In genomic region chr1:240691521-240692338, GRCh38 we compare ENCODE assay signal across 8 cellular contexts.
DNase-seq lines count a peak whose midpoint lies in the region; ATAC-seq and TF ChIP-seq lines count a peak whose summit lies in the region.

No MANE protein-coding gene starts in this region.

- no peak overlapping the region for H3K4me3 ChIP-seq in BLaER1
- H3K4me3 ChIP-seq in SJSA1 = no peak overlapping the region
- no peak overlapping the region for H3K4me3 ChIP-seq in gastroesophageal sphincter
- no peak overlapping the region for H3K4me3 ChIP-seq in psoas muscle
- no peak overlapping the region for H3K4me3 ChIP-seq in CD8-positive, alpha-beta memory T cell (ENCODE audit: low read length)

- CTCF ChIA-PET in CD8-positive, alpha-beta memory T cell (lab: Charles Lee) = no interaction called here

- TF ChIP-seq CTCF in gastroesophageal sphincter (IDR thresholded peaks at IDR 0.05) = peak; percentile 27 to 79 (median 62)
- peak; percentile 15 for TF ChIP-seq CTCF in psoas muscle (IDR thresholded peaks at IDR 0.05)

- H3K36me3 ChIP-seq in BLaER1 (no peaks in the 10 kb centered on the region), SJSA1 (no peaks in the 10 kb centered on the region), gastroesophageal sphincter (no peaks in the 10 kb centered on the region), psoas muscle (ENCODE audit: insufficient read depth in 1 of 2, low read depth in 1 of 2) (no peaks in the 10 kb centered on the region)
- H3K36me3 ChIP-seq in CD8-positive, alpha-beta memory T cell (ENCODE audit: insufficient read depth, low read length) = no peaks in the 10 kb centered on the region

- intact Hi-C loops in psoas muscle (cut with DNase I) = no loop called here

- peaks cover 2 to 12% (median 7%) of the 10 kb centered on the region in 3 donors for H3K4me1 Mint-ChIP-seq in CD8-positive, alpha-beta memory T cell

- WGBS in gastroesophageal sphincter (ENCODE audit: low coverage in 1 of 2), 2 donors = 11 to 33% methylated on average over 3 to 11 of the region's 11 CpGs
- WGBS in psoas muscle, 3 donors = 38 to 45% (median 44%) methylated on average over 11 of the region's 11 CpGs

- peak overlapping the region; percentile 63 for H3K4me2 ChIP-seq in BLaER1

- H3K4me1 ChIP-seq in BLaER1 (peaks cover 69% of the 10 kb centered on the region), SJSA1 (replicated peaks) (peaks cover 20% of the 10 kb centered on the region), gastroesophageal sphincter (peaks cover 0 to 20% (median 0%) of the 10 kb centered on the region in 3 donors), psoas muscle (no peaks in the 10 kb centered on the region)
- H3K4me1 ChIP-seq in CD8-positive, alpha-beta memory T cell (ENCODE audit: insufficient read depth, low read length) = no peaks in the 10 kb centered on the region

- H3K4me3 Mint-ChIP-seq in CD8-positive, alpha-beta memory T cell = no peak overlapping the region

- H3K27ac ChIP-seq in BLaER1 (no peak overlapping the region; the same call in 1 of the 2 replicates), SJSA1 (no peak overlapping the region), gastroesophageal sphincter (no peak overlapping the region), psoas muscle (no peak overlapping the region)
- no peak overlapping the region for H3K27ac ChIP-seq in CD8-positive, alpha-beta memory T cell (ENCODE audit: low read depth, low read length)

- peak; percentile 64 for DNase-seq in HCEC 1CT
- DNase-seq in SJSA1 (ENCODE audit: low read depth in 1 of 2, low spot score in 2 of 2) = peak; percentile 41 to 48
- peak; percentile 60 to 77 for DNase-seq in psoas muscle
- no peak for DNase-seq in CD8-positive, alpha-beta memory T cell

- H3K9ac ChIP-seq in BLaER1 = no peak overlapping the region

- H3K27me3 Mint-ChIP-seq in CD8-positive, alpha-beta memory T cell = no peaks in the 10 kb centered on the region

- no peaks in the 10 kb centered on the region for H3K36me3 Mint-ChIP-seq in CD8-positive, alpha-beta memory T cell

- POLR2A ChIA-PET in CD8-positive, alpha-beta memory T cell (lab: Charles Lee) = interaction anchor here (0.6 kb wide), 1 partner anchor 183 kb away, joined by 3 read pairs; no protein-coding TSS in a partner anchor

- no peaks in the 10 kb centered on the region for H3K27me3 ChIP-seq in BLaER1
- peaks cover 11% of the 10 kb centered on the region for H3K27me3 ChIP-seq in SJSA1 (replicated peaks)
- no peaks in the 10 kb centered on the region for H3K27me3 ChIP-seq in gastroesophageal sphincter
- H3K27me3 ChIP-seq in psoas muscle (ENCODE audit: insufficient read depth in 3 of 3, low read length in 2 of 3) = no peaks in the 10 kb centered on the region
- no peaks in the 10 kb centered on the region for H3K27me3 ChIP-seq in CD8-positive, alpha-beta memory T cell (ENCODE audit: insufficient read depth, low read length, poor library complexity, severe bottlenecking)

- TF ChIP-seq POLR2A in gastroesophageal sphincter (IDR thresholded peaks at IDR 0.05) = no peak

- peak; percentile 72 for ATAC-seq in gastroesophageal sphincter
- peak in 1 of 4 donors; percentile 59 for ATAC-seq in psoas muscle
- no peak for ATAC-seq in HG03442 (IDR thresholded peaks at IDR 0.05; ENCODE audit: unreplicated experiment)
- no peak for ATAC-seq in GM21526 (IDR thresholded peaks at IDR 0.05; ENCODE audit: low FRiP score, unreplicated experiment)

- no peak overlapping the region for H3K27ac Mint-ChIP-seq in CD8-positive, alpha-beta memory T cell

- peaks cover 0 to 11% (median 2%) of the 10 kb centered on the region in 5 donors for H3K9me3 Mint-ChIP-seq in CD8-positive, alpha-beta memory T cell

- H3K9me3 ChIP-seq in BLaER1 = no peaks in the 10 kb centered on the region
- H3K9me3 ChIP-seq in SJSA1 (replicated peaks) = no peaks in the 10 kb centered on the region
- H3K9me3 ChIP-seq in gastroesophageal sphincter = no peaks in the 10 kb centered on the region
- H3K9me3 ChIP-seq in psoas muscle = no peaks in the 10 kb centered on the region
- no peaks in the 10 kb centered on the region for H3K9me3 ChIP-seq in CD8-positive, alpha-beta memory T cell (ENCODE audit: low read length)

- H4K20me1 ChIP-seq in BLaER1 = no peaks in the 10 kb centered on the region

- no peak for TF ChIP-seq EP300 in gastroesophageal sphincter (IDR thresholded peaks at IDR 0.05)

Comparison
In these comparisons a context has a peak if more than half of its experiments do, and no peak if none do; other contexts are left out.
1. DNase-seq: peak in HCEC 1CT (single experiment), SJSA1 (2 of 2) and psoas muscle (2 of 2); none in CD8-positive, alpha-beta memory T cell (0 of 5).